ENCODE assay signal across 9 cellular contexts in the genomic region with DNA sequence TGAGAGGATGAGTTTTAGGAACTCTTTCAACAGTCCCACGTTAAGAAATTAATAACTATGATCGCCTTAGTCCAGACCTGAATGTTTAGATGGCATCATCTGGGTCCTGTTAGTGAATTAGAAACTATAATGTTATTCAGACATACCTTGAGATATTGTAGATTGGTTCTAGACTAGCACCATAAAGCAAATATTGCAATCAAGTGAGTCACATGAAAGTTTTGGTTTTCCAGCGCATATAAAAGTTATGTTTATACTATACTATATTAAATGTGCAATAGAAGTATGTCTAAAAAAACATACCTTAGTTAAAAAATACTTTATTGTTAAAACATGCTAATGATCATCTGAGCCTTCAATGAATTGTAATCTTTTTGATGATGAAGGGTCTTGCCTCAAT.
"Had no signal": no experiment of that assay in that cellular context is flagged by ENCODE, and none has a peak within 500 bp of the region (broad histone marks: within the 10 kb centered on the region; RNA-seq: fewer than 3 reads in every experiment).

No MANE protein-coding gene starts in this region.

- H3K4me3 ChIP-seq: GM23248, GM23338, HAP-1 had no signal

- H3K4me1 ChIP-seq: HAP-1 had no signal

- H3K9me3 ChIP-seq: HAP-1 had no signal

- DNase-seq: GM23248, GOT3, H7, H9, HCEC 1CT, HFFc6 had no signal

- ATAC-seq: GM23338, HCT116 had no signal

- H3K27ac ChIP-seq: GM23248 had no signal

- H2AFZ ChIP-seq: GM23248, GM23338 had no signal

- H3K36me3 ChIP-seq: HAP-1 had no signal

- H3K9ac ChIP-seq: GM23248 had no signal

- H3K4me2 ChIP-seq: GM23338 had no signal
